Comparison of ENCODE assay signal across 22 cellular contexts in the genomic region with DNA sequence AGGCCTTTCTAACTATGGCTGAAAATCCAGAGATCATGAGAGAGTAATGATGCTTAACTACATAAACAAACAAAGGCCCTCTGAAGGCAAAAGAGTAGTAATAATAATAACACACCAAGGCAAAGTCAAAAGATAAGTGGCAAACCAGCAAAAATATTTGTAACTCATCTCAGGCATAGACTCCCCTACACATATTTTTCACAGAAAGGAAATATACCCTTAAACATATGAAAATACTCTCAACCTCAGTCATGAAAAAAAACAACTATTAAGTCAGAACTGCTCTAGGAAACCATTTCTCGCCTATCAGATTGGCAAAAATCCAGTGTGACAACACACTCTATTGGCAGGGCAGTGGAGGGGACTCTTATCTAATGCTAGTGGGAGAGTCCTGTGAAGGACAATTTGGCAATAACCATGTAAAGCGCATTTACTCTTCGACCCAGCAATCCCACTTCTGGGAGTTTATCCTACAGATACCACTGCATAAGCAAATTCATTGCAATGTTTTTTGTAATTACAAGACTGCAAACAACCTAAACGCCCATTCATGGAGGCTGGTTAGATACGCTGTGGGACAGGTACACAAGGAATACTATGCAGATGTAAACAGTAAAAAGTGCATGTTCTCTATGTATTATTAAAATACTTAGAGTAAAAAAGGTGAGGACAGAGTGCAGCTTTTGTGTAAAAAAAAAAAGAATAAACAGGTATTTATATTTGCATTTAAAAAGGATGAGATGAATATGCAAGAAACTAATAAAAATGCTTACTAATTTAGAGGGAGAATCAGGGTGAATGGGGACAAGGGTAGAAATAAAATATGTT. TPM values are rescaled to one million over a fixed set of nuclear protein-coding genes. Genes with fewer than 3 reads are reported as not detected.
A peak's percentile ranks its signal among the peaks of the same experiment; 100 is the strongest.
DNase-seq lines count a peak whose midpoint lies in the region; ATAC-seq and TF ChIP-seq lines count a peak whose summit lies in the region.
"Had no signal": no experiment of that assay in that cellular context is flagged by ENCODE, and none has a peak within 500 bp of the region (broad histone marks: within the 10 kb centered on the region; RNA-seq: fewer than 3 reads in every experiment).

No MANE protein-coding gene starts in this region.

- H3K27me3 Mint-ChIP-seq in chondrocyte (ENCODE audit: low read depth), result no peaks in the 10 kb centered on the region

- TF ChIP-seq CTCF in adrenal gland (IDR thresholded peaks at IDR 0.05), result no peak
- no peak for TF ChIP-seq CTCF in chondrocyte (IDR thresholded peaks at IDR 0.05)

- no peak overlapping the region for H3K4me3 ChIP-seq in adrenal gland
- H3K4me3 ChIP-seq: right atrium auricular region, testis had no signal

- intact Hi-C loops in adrenal gland (cut with DNase I), result no loop called here

- TF ChIP-seq POLR2A in adrenal gland (IDR thresholded peaks at IDR 0.05), result no peak

- H3K27ac ChIP-seq in adrenal gland, result no peak overlapping the region
- H3K27ac ChIP-seq: HL-60, neutrophil, right atrium auricular region, testis had no signal

- no peak for ATAC-seq in HG02678 (IDR thresholded peaks at IDR 0.05; ENCODE audit: unreplicated experiment)
- ATAC-seq in GM19351 (IDR thresholded peaks at IDR 0.05; ENCODE audit: unreplicated experiment), result no peak
- no peak for ATAC-seq in GM21447 (IDR thresholded peaks at IDR 0.05; ENCODE audit: unreplicated experiment)
- ATAC-seq: foreskin keratinocyte, WTC11 had no signal

- no peaks in the 10 kb centered on the region for H3K36me3 ChIP-seq in adrenal gland (replicated peaks in 1 of 2)
- H3K36me3 ChIP-seq: neutrophil, right atrium auricular region had no signal

- no peaks in the 10 kb centered on the region for H3K27me3 ChIP-seq in adrenal gland
- H3K27me3 ChIP-seq: neutrophil, right atrium auricular region, testis had no signal

- no peaks in the 10 kb centered on the region for H3K9me3 Mint-ChIP-seq in chondrocyte (ENCODE audit: low read depth)
- H3K9me3 Mint-ChIP-seq: activated naive CD4-positive, alpha-beta T cell treated with anti-CD3 and anti-CD28 coated beads, Interleukin-2, amount 10 ng/mL, durations not matched to agents 7 days and 5 days; WTC11 had no signal

- H3K4me1 Mint-ChIP-seq in chondrocyte (ENCODE audit: low read depth), result peaks cover 11% of the 10 kb centered on the region

- no peak overlapping the region for H3K27ac Mint-ChIP-seq in chondrocyte (ENCODE audit: unreplicated experiment)
- H3K27ac Mint-ChIP-seq: activated naive CD4-positive, alpha-beta T cell treated with anti-CD3 and anti-CD28 coated beads, Interleukin-2, amount 10 ng/mL, durations not matched to agents 7 days and 5 days; WTC11 had no signal

- WGBS in adrenal gland, 4 donors, result 43 to 54% (median 49%) methylated on average over 5 of the region's 5 CpGs

- H3K4me1 ChIP-seq in adrenal gland (replicated peaks in 1 of 2), result peaks cover 0 to 6% of the 10 kb centered on the region in 2 donors
- H3K4me1 ChIP-seq: right atrium auricular region had no signal

- no peak overlapping the region for H3K4me3 Mint-ChIP-seq in chondrocyte (ENCODE audit: unreplicated experiment)
- H3K4me3 Mint-ChIP-seq: activated naive CD4-positive, alpha-beta T cell treated with anti-CD3 and anti-CD28 coated beads, Interleukin-2, amount 10 ng/mL, durations not matched to agents 7 days and 5 days; WTC11 had no signal

- H3K36me3 Mint-ChIP-seq in chondrocyte (ENCODE audit: low read depth), result no peaks in the 10 kb centered on the region
- H3K36me3 Mint-ChIP-seq: activated naive CD4-positive, alpha-beta T cell treated with anti-CD3 and anti-CD28 coated beads, Interleukin-2, amount 10 ng/mL, durations not matched to agents 7 days and 5 days; WTC11 had no signal

- no peaks in the 10 kb centered on the region for H3K9me3 ChIP-seq in adrenal gland (replicated peaks in 1 of 3)
- H3K9me3 ChIP-seq: neutrophil, right atrium auricular region, testis had no signal

- peak; percentile 66 for DNase-seq in Caki2 (ENCODE audit: low read depth)
- peak in 52 of 76 experiments; percentile 2 to 77 (median 44) for DNase-seq in HUDEP-2 (lab: John Stamatoyannopoulos, UW; ENCODE audit: unreplicated experiment in 76 of 76)
- DNase-seq in adrenal gland, result peak; percentile 14 to 71 (median 60)
- DNase-seq in iris pigment epithelial cell (ENCODE audit: low read depth), result peak; percentile 31
- no peak for DNase-seq in chondrocyte (ENCODE audit: low spot score)
- DNase-seq: activated naive CD4-positive, alpha-beta T cell treated with anti-CD3 and anti-CD28 coated beads, Interleukin-2, amount 10 ng/mL, durations not matched to agents 7 days and 5 days; effector CD8-positive, alpha-beta T cell; foreskin keratinocyte; NCI-H1694 treated with DMSO at 0.1 percent for 48 hours; NCI-H69; RPMI8226; testis had no signal

- in situ Hi-C loops in Caki2 (cut with HindIII; ENCODE audit: low pct_unique_long_range_greater_than_20kb, low sequenced_read_pairs), result no loop called here

RNA-seq across cellular contexts. Expression of a gene that starts 26.0 kb away (rescaled TPM):
- not detected in 2 replicates for total RNA-seq in Caki2 (2014; rRNA removed; shearing (Covaris generic); ENCODE audit: low replicate concordance)
- total RNA-seq in adrenal gland (not detected), chondrocyte (not detected in 3 replicates)
- polyA plus RNA-seq in adrenal gland, result not detected
- total RNA-seq: bronchial epithelial cell, foreskin keratinocyte, mesenteric fat pad, right atrium auricular region, testis, WTC11 had no signal
- polyA plus RNA-seq: BJ, foreskin keratinocyte had no signal

RNA-seq across cellular contexts. Expression of a gene that starts 52.7 kb away (rescaled TPM):
- total RNA-seq in Caki2 (2014; rRNA removed; shearing (Covaris generic); ENCODE audit: low replicate concordance), result 13.8 and 18.6 TPM in 2 replicates
- total RNA-seq in adrenal gland, result 10 to 100 TPM in 4 of 8 donors, 1 to 10 TPM in 4; 6.5 to 14.0 (median 10.0) TPM
- polyA plus RNA-seq in adrenal gland, result 10 to 100 TPM in 2 of 3 donors, 1 to 10 TPM in 1; 8.0 to 12.3 (median 10.4) TPM
- total RNA-seq in chondrocyte, result 9.5 to 10.9 TPM (median 10.0 TPM) in 3 replicates

RNA-seq across cellular contexts. Expression of a gene that starts 53.8 kb away (rescaled TPM):
- total RNA-seq in Caki2 (2014; rRNA removed; shearing (Covaris generic); ENCODE audit: low replicate concordance), result not detected in 2 replicates
- not detected for total RNA-seq in adrenal gland
- not detected for polyA plus RNA-seq in adrenal gland
- 0.67 to 2.5 TPM in 2 of 3 replicates, not detected in the other for total RNA-seq in chondrocyte
- total RNA-seq: bronchial epithelial cell, foreskin keratinocyte, mesenteric fat pad, right atrium auricular region, testis, WTC11 had no signal
- polyA plus RNA-seq: BJ, foreskin keratinocyte had no signal
